ENCODE assay signal across 8 cellular contexts in the genomic region with DNA sequence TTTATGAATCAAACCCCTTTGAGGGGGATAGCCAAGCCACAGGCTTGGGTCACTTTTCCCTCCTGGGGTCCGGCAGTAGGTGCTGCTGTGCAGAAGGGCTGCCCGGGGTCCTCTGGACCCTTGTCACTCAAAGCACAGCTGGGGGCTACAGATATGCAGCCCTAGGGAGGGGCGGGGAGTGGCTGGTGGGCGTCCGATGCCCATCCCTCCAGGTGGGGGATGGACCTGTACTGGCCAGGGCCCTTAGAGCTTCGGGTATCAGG. TPM values are rescaled to one million over a fixed set of nuclear protein-coding genes. Genes with fewer than 3 reads are reported as not detected.
DNase-seq lines count a peak whose midpoint lies in the region; ATAC-seq and TF ChIP-seq lines count a peak whose summit lies in the region.

No MANE protein-coding gene starts in this region.

- TF ChIP-seq CTCF in GM12864 (IDR thresholded peaks at IDR 0.05; ENCODE audit: low read depth, low read length, missing control alignments) (no peak), WI38 (IDR thresholded peaks at IDR 0.05; ENCODE audit: low read depth, low read length) (no peak), foreskin fibroblast (IDR thresholded peaks at IDR 0.05; ENCODE audit: low read depth, low read length) (no peak), gastrocnemius medialis (IDR thresholded peaks at IDR 0.05 in 4 of 5, conservative IDR thresholded peaks at IDR 0.05 in 1 of 5) (no peak)

- DNase-seq in GM12864 (ENCODE audit: low read depth): no peak
- no peak for DNase-seq in foreskin fibroblast
- no peak for DNase-seq in gastrocnemius medialis
- DNase-seq in NCI-H1417 treated with DMSO at 0.1 percent for 48 hours (lab: John Stamatoyannopoulos, UW): no peak
- DNase-seq in RKO (ENCODE audit: low spot score): no peak
- DNase-seq in activated CD4-positive, alpha-beta T cell treated with anti-CD3 and anti-CD28 coated beads for 48 hours: no peak

- H3K27me3 ChIP-seq in gastrocnemius medialis: no peaks in the 10 kb centered on the region

- intact Hi-C loops in gastrocnemius medialis (cut with DNase I; ENCODE audit: low total_unique reads): no loop called here

- in situ Hi-C loops in gastrocnemius medialis (cut with MboI; ENCODE audit: low sequenced_read_pairs in 4 of 4): no loop called here

- ATAC-seq in gastrocnemius medialis (no peak), GM19397 (IDR thresholded peaks at IDR 0.05; ENCODE audit: unreplicated experiment) (no peak)

- no peak for TF ChIP-seq POLR2A in gastrocnemius medialis (IDR thresholded peaks at IDR 0.05)

- H3K4me1 ChIP-seq in gastrocnemius medialis: peaks cover 25 to 34% of the 10 kb centered on the region in 2 donors

- peak overlapping the region; percentile 29 for H3K4me3 ChIP-seq in GM12864 (ENCODE audit: low read depth, low read length)
- H3K4me3 ChIP-seq in WI38 (ENCODE audit: low read depth, low read length): peak overlapping the region; percentile 97
- H3K4me3 ChIP-seq in foreskin fibroblast (ENCODE audit: low read depth in 1 of 2, low read length in 2 of 2): peak overlapping the region; percentile 93 to 95
- H3K4me3 ChIP-seq in gastrocnemius medialis: peak overlapping the region; percentile 39 to 65 (median 55)

- H3K9me3 ChIP-seq in gastrocnemius medialis: no peaks in the 10 kb centered on the region

- no peaks in the 10 kb centered on the region for H3K36me3 ChIP-seq in gastrocnemius medialis

- peak overlapping the region; percentile 73 to 84 (median 82) for H3K27ac ChIP-seq in gastrocnemius medialis

RNA-seq across cellular contexts. Expression of a gene that starts 0.6 kb away (rescaled TPM):
- 10 to 100 TPM in 1 of 4 donors, 1 to 10 TPM in 3; 2.4 to 12.8 (median 3.7) TPM for total RNA-seq in gastrocnemius medialis

RNA-seq across cellular contexts. Expression of a gene that starts 21.1 kb away (rescaled TPM):
- 100 to 1,000 TPM; 112 to 174 (median 132) TPM for total RNA-seq in gastrocnemius medialis

RNA-seq across cellular contexts. Expression of a gene that starts 44.1 kb away (rescaled TPM):
- 10 to 100 TPM in 1 of 4 donors, 1 to 10 TPM in 3; 5.7 to 15.3 (median 7.2) TPM for total RNA-seq in gastrocnemius medialis

RNA-seq across cellular contexts. Expression of a gene that starts 53.4 kb away (rescaled TPM):
- total RNA-seq in gastrocnemius medialis: 100 to 1,000 TPM in 2 of 4 donors, 10 to 100 TPM in 2; 94.8 to 114 (median 103) TPM

RNA-seq across cellular contexts. Expression of a gene that starts 56.4 kb away (rescaled TPM):
- under 1 TPM in 3 of 4 donors, not detected in 1; 0.81 to 0.95 (median 0.95) TPM for total RNA-seq in gastrocnemius medialis

Comparison
In these comparisons a context has a peak if more than half of its experiments do, and no peak if none do; other contexts are left out.
1. H3K4me3 ChIP-seq: peak in every context shown above with its lines; median percentile 97 in WI38; 94 in foreskin fibroblast; 55 in gastrocnemius medialis; 29 in GM12864.